1 cellular context compared by ENCODE assay signal in the genomic region with DNA sequence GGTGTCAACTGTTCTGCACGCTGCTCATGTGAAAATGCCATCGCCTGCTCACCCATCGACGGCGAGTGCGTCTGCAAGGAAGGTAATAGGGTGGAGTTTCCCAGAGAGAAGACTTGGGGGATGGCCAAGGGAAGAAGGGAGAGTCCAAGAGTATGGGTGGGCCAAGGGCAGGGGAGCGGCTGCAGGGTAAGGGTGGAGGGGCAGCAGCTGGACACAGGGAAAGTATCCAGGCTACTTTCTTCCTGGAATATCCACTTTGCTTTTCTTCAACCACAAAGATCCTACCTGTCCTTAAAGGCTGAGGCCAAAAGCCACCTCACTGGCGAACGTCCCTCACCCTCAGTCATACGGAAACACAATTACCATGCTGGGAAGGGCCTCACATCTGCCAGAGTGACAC.
TF ChIP-seq lines count a peak whose summit lies in the region.

No MANE protein-coding gene starts in this region.

TF ChIP-seq in H1, 55 proteins besides CTCF, POLR2A, EP300 and RAD21:
- TF ChIP-seq SIX5 (IDR thresholded peaks at IDR 0.05; ENCODE audit: low read depth, low read length) (no peak), TBP (IDR thresholded peaks at IDR 0.05; ENCODE audit: low read depth, low read length) (no peak), GTF2F1 (IDR thresholded peaks at IDR 0.05; ENCODE audit: borderline replicate concordance, low read depth, low read length) (no peak), YY1 (IDR thresholded peaks at IDR 0.05; ENCODE audit: low read depth, low read length) (no peak), NRF1 (IDR thresholded peaks at IDR 0.05; ENCODE audit: low read depth, low read length) (no peak), TCF12 (IDR thresholded peaks at IDR 0.05; ENCODE audit: low read depth, low read length) (no peak), SIN3A (conservative IDR thresholded peaks at IDR 0.05 in 1 of 2, IDR thresholded peaks at IDR 0.05 in 1 of 2; ENCODE audit: low read depth in 1 of 2, low read length in 2 of 2) (no peak), ASH2L (IDR thresholded peaks at IDR 0.05; ENCODE audit: low read length) (no peak), SP2 (IDR thresholded peaks at IDR 0.05; ENCODE audit: low read length) (no peak)
- TF ChIP-seq, protein P1, sequence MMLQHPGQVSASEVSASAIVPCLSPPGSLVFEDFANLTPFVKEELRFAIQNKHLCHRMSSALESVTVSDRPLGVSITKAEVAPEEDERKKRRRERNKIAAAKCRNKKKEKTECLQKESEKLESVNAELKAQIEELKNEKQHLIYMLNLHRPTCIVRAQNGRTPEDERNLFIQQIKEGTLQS (IDR thresholded peaks at IDR 0.05; ENCODE audit: insufficient read depth, low read depth, low read length): no peak
- TF ChIP-seq, protein P2, sequence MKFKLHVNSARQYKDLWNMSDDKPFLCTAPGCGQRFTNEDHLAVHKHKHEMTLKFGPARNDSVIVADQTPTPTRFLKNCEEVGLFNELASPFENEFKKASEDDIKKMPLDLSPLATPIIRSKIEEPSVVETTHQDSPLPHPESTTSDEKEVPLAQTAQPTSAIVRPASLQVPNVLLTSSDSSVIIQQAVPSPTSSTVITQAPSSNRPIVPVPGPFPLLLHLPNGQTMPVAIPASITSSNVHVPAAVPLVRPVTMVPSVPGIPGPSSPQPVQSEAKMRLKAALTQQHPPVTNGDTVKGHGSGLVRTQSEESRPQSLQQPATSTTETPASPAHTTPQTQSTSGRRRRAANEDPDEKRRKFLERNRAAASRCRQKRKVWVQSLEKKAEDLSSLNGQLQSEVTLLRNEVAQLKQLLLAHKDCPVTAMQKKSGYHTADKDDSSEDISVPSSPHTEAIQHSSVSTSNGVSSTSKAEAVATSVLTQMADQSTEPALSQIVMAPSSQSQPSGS (IDR thresholded peaks at IDR 0.05; ENCODE audit: low read length): no peak
